5 cellular contexts compared by ENCODE assay signal in genomic region chr20:63667858-63668257, GRCh38. TPM values are rescaled to one million over a fixed set of nuclear protein-coding genes. Genes with fewer than 3 reads are reported as not detected.
"Had no signal": no experiment of that assay in that cellular context is flagged by ENCODE, and none has a peak within 500 bp of the region (broad histone marks: within the 10 kb centered on the region; RNA-seq: fewer than 3 reads in every experiment).

No MANE protein-coding gene starts in this region.

- H3K27ac ChIP-seq: GM23248 had no signal

- H3K9me3 Mint-ChIP-seq: H9 had no signal

- DNase-seq: GM23248, GOT3, H9, HCEC 1CT, IMR-90 had no signal

- H3K4me3 Mint-ChIP-seq: H9 had no signal

- H3K4me3 ChIP-seq: GM23248 had no signal

- H3K27ac Mint-ChIP-seq: H9 had no signal

RNA-seq across cellular contexts. Expression of gene TNFRSF6B, which starts 28.6 kb away (rescaled TPM):
- total RNA-seq: H9 had no signal
